8 cellular contexts compared by ENCODE assay signal in genomic region chr17:76527430-76528111, GRCh38. TPM values are rescaled to one million over a fixed set of nuclear protein-coding genes. Genes with fewer than 3 reads are reported as not detected.
DNase-seq lines count a peak whose midpoint lies in the region; ATAC-seq and TF ChIP-seq lines count a peak whose summit lies in the region.

No MANE protein-coding gene starts in this region.

- POLR2A ChIA-PET in CD4-positive, alpha-beta T cell (lab: Charles Lee) = interaction anchor here (0.6 to 1.6 kb wide), 5 partner anchors 12 to 154 kb away, joined by 3 to 6 read pairs (median 5); no protein-coding TSS in a partner anchor
- POLR2A ChIA-PET in T-cell (lab: Charles Lee) = no interaction called here
- POLR2A ChIA-PET in naive thymus-derived CD8-positive, alpha-beta T cell (lab: Charles Lee) = interaction anchor here (0.5 to 3.6 kb wide), 21 partner anchors 8 to 1259 kb away, joined by 3 to 46 read pairs (median 4); partner anchors contain the start of genes CYGB, JMJD6, METTL23 and PRCD

- H2BK12ac ChIP-seq in H9 (ENCODE audit: insufficient read length, low read depth, low read length) = no peak overlapping the region

- no peaks in the 10 kb centered on the region for H3K9me3 ChIP-seq in CD4-positive, alpha-beta T cell (ENCODE audit: control insufficient read depth, low read length)
- H3K9me3 ChIP-seq in H9 (ENCODE audit: control insufficient read depth, low read depth, low read length) (no peaks in the 10 kb centered on the region), duodenal mucosa (ENCODE audit: control insufficient read depth in 1 of 2, low read length in 2 of 2) (no peaks in the 10 kb centered on the region)

- H3K4me3 ChIP-seq in duodenal mucosa (ENCODE audit: low read depth in 1 of 2, low read length in 2 of 2) = no peak overlapping the region

- no peak overlapping the region for H3K14ac ChIP-seq in H9 (ENCODE audit: insufficient read depth, low read length)

- no peaks in the 10 kb centered on the region for H3K27me3 Mint-ChIP-seq in CD4-positive, alpha-beta T cell
- peaks cover 33% of the 10 kb centered on the region for H3K27me3 Mint-ChIP-seq in H9 (ENCODE audit: low read depth)
- no peaks in the 10 kb centered on the region for H3K27me3 Mint-ChIP-seq in T-cell
- H3K27me3 Mint-ChIP-seq in naive thymus-derived CD8-positive, alpha-beta T cell = no peaks in the 10 kb centered on the region

- DNase-seq in CD4-positive, alpha-beta T cell = peak; percentile 24 to 62 (median 46)
- peak; percentile 92 for DNase-seq in H9
- peak; percentile 38 to 81 (median 60) for DNase-seq in T-cell
- peak; percentile 50 to 83 (median 68) for DNase-seq in naive thymus-derived CD8-positive, alpha-beta T cell
- no peak for DNase-seq in NCI-H1048 (lab: John Stamatoyannopoulos, UW)
- DNase-seq in COR-L47 (lab: John Stamatoyannopoulos, UW) = no peak

- peaks cover 37% of the 10 kb centered on the region for H3K4me1 Mint-ChIP-seq in CD4-positive, alpha-beta T cell (ENCODE audit: low read depth)
- H3K4me1 Mint-ChIP-seq in H9 (peaks cover 25 to 45% of the 10 kb centered on the region in 2 experiments), T-cell (peaks cover 32 to 48% (median 35%) of the 10 kb centered on the region in 3 donors)
- peaks cover 31 to 69% (median 60%) of the 10 kb centered on the region in 4 donors for H3K4me1 Mint-ChIP-seq in naive thymus-derived CD8-positive, alpha-beta T cell

- no peaks in the 10 kb centered on the region for H3K27me3 ChIP-seq in CD4-positive, alpha-beta T cell (ENCODE audit: control insufficient read depth, insufficient read depth, low read length)
- H3K27me3 ChIP-seq in H9 (ENCODE audit: insufficient read depth, low read length) = no peaks in the 10 kb centered on the region
- H3K27me3 ChIP-seq in duodenal mucosa (ENCODE audit: control insufficient read depth in 1 of 2, insufficient read depth in 2 of 2, low read length in 2 of 2) = no peaks in the 10 kb centered on the region

- no peaks in the 10 kb centered on the region for H3K79me2 ChIP-seq in H9 (ENCODE audit: insufficient read depth, low read length)

- no peaks in the 10 kb centered on the region for H3K79me1 ChIP-seq in H9 (ENCODE audit: insufficient read depth, low read depth, low read length, poor library complexity, severe bottlenecking)

- no peak overlapping the region for H3K4ac ChIP-seq in H9 (ENCODE audit: low read depth, low read length)

- no peak overlapping the region for H2BK120ac ChIP-seq in H9 (ENCODE audit: low read depth, low read length, poor library complexity, severe bottlenecking)

- no peak overlapping the region for H2BK15ac ChIP-seq in H9 (ENCODE audit: low read depth, low read length)

- H2AK5ac ChIP-seq in H9 (ENCODE audit: insufficient read length, low read length) = no peak overlapping the region

- H2BK5ac ChIP-seq in H9 (ENCODE audit: insufficient read length, low read length) = no peak overlapping the region

- no peak overlapping the region for H3K23ac ChIP-seq in H9 (ENCODE audit: insufficient read length, low read depth, low read length)

- no peaks in the 10 kb centered on the region for H3K36me3 ChIP-seq in duodenal mucosa (ENCODE audit: control insufficient read depth in 1 of 2, insufficient read depth in 2 of 2, low read length in 2 of 2)

- no peak overlapping the region for H4K91ac ChIP-seq in H9 (ENCODE audit: insufficient read length, low read depth, low read length)

- H3K9me3 Mint-ChIP-seq in CD4-positive, alpha-beta T cell = no peaks in the 10 kb centered on the region
- H3K9me3 Mint-ChIP-seq in H9 (no peaks in the 10 kb centered on the region; a peak in 1 of 5 replicates), T-cell (no peaks in the 10 kb centered on the region)
- H3K9me3 Mint-ChIP-seq in naive thymus-derived CD8-positive, alpha-beta T cell = no peaks in the 10 kb centered on the region

- H3K36me3 Mint-ChIP-seq in CD4-positive, alpha-beta T cell (ENCODE audit: low read depth) = no peaks in the 10 kb centered on the region
- H3K36me3 Mint-ChIP-seq in H9 (ENCODE audit: insufficient read depth in 1 of 3, low read depth in 3 of 3) (no peaks in the 10 kb centered on the region), T-cell (no peaks in the 10 kb centered on the region)
- H3K36me3 Mint-ChIP-seq in naive thymus-derived CD8-positive, alpha-beta T cell = no peaks in the 10 kb centered on the region

- H4K8ac ChIP-seq in H9 (replicated peaks; ENCODE audit: insufficient read length, low read depth, low read length) = no peak overlapping the region

- peak; percentile 79 for ATAC-seq in CD4-positive, alpha-beta T cell (ENCODE audit: poor library complexity)
- ATAC-seq in T-cell (replicated peaks in 1 of 4) = peak; percentile 78 to 86 (median 85)
- peak; percentile 78 to 85 for ATAC-seq in naive thymus-derived CD8-positive, alpha-beta T cell
- no peak for ATAC-seq in HG02678 (IDR thresholded peaks at IDR 0.05; ENCODE audit: unreplicated experiment)

- CTCF ChIA-PET in CD4-positive, alpha-beta T cell (lab: Charles Lee) = interaction anchor here (1.4 to 2.0 kb wide), 2 partner anchors 97 to 153 kb away, joined by 3 to 8 read pairs; no protein-coding TSS in a partner anchor
- CTCF ChIA-PET in T-cell (lab: Charles Lee) = interaction anchor here (0.9 to 1.6 kb wide), 2 partner anchors 17 to 186 kb away, joined by 3 to 5 read pairs; no protein-coding TSS in a partner anchor

- H2BK20ac ChIP-seq in H9 (ENCODE audit: low read depth, low read length, poor library complexity, severe bottlenecking) = no peak overlapping the region

- no peak overlapping the region for H3K4me2 ChIP-seq in H9 (ENCODE audit: insufficient read depth, insufficient read length, low read length)

- no peak overlapping the region for H3T11ph ChIP-seq in H9 (ENCODE audit: low read length)

- H3K27ac ChIP-seq in CD4-positive, alpha-beta T cell (ENCODE audit: low read depth, low read length) = peak overlapping the region; percentile 29
- H3K27ac ChIP-seq in H9 (ENCODE audit: insufficient read length, low read depth, low read length) (no peak overlapping the region), duodenal mucosa (ENCODE audit: low read depth, low read length) (peak overlapping the region; percentile 73)

- intact Hi-C loops in CD4-positive, alpha-beta T cell (cut with DNase I, micrococcal nuclease) = no loop called here

- no peak overlapping the region for H3K56ac ChIP-seq in H9 (ENCODE audit: insufficient read length, low read depth, low read length)

- peaks cover 3% of the 10 kb centered on the region for H4K20me1 ChIP-seq in H9 (ENCODE audit: control insufficient read depth, insufficient read depth, insufficient read length)

- no peak overlapping the region for H3K18ac ChIP-seq in H9 (ENCODE audit: insufficient read length, low read depth, low read length)

- no peak for TF ChIP-seq CTCF in CD4-positive, alpha-beta T cell (IDR thresholded peaks at IDR 0.05)
- TF ChIP-seq CTCF in H9 (conservative IDR thresholded peaks at IDR 0.05) = peak; percentile 36; the same call in 2 of the 3 replicates

- no CpG with 5 or more reads among the region's 26 CpGs for WGBS in H9 (ENCODE audit: extremely low coverage, insufficient read length, low lambda C conversion rate)

- peaks cover 4% of the 10 kb centered on the region; the same call in 1 of the 2 replicates for H3K4me1 ChIP-seq in H9 (ENCODE audit: insufficient read depth, low read length)
- peaks cover 33 to 47% of the 10 kb centered on the region in 2 donors for H3K4me1 ChIP-seq in duodenal mucosa (ENCODE audit: control insufficient read depth in 1 of 2, insufficient read depth in 2 of 2, low read length in 2 of 2)

- H3K4me3 Mint-ChIP-seq in CD4-positive, alpha-beta T cell = peak overlapping the region; percentile 63
- no peak overlapping the region for H3K4me3 Mint-ChIP-seq in H9
- peak overlapping the region; percentile 46 to 68 (median 50) for H3K4me3 Mint-ChIP-seq in T-cell
- H3K4me3 Mint-ChIP-seq in naive thymus-derived CD8-positive, alpha-beta T cell = peak overlapping the region; percentile 72 to 89 (median 80)

- H3K27ac Mint-ChIP-seq in CD4-positive, alpha-beta T cell = peak overlapping the region; percentile 70
- H3K27ac Mint-ChIP-seq in H9 (no peak overlapping the region), T-cell (peak overlapping the region; percentile 73 to 82)
- H3K27ac Mint-ChIP-seq in naive thymus-derived CD8-positive, alpha-beta T cell = peak overlapping the region; percentile 89 to 99 (median 96)

- no peak overlapping the region for H2AFZ ChIP-seq in H9 (ENCODE audit: low read length)

- no peaks in the 10 kb centered on the region for H3K23me2 ChIP-seq in H9 (ENCODE audit: insufficient read length, low read depth, low read length, poor library complexity, severe bottlenecking)

- H4K5ac ChIP-seq in H9 (ENCODE audit: insufficient read length, low read depth, low read length) = no peak overlapping the region

- H3K9ac ChIP-seq in H9 (ENCODE audit: extremely low read depth, insufficient read length, low read length) (no peak overlapping the region), duodenal mucosa (ENCODE audit: low read depth in 1 of 2, low read length in 2 of 2) (no peak overlapping the region)

RNA-seq across cellular contexts. Expression of gene CYGB, which starts 9.9 kb away (rescaled TPM):
- not detected for total RNA-seq in CD4-positive, alpha-beta T cell
- total RNA-seq in H9 (2021) (2.4 and 2.8 TPM in 2 replicates), T-cell (under 1 TPM; 0.20 to 0.76 (median 0.65) TPM)
- 1 to 10 TPM in 1 of 2 experiments, under 1 TPM in 1; 0.52 to 2.1 TPM for total RNA-seq in naive thymus-derived CD8-positive, alpha-beta T cell
- 1 to 10 TPM in 1 of 3 donors, under 1 TPM in 2; 0.40 to 1.0 (median 0.53) TPM for polyA plus RNA-seq in naive thymus-derived CD8-positive, alpha-beta T cell

RNA-seq across cellular contexts. Expression of gene PRCD, which starts 12.3 kb away (rescaled TPM):
- not detected for total RNA-seq in CD4-positive, alpha-beta T cell
- total RNA-seq in H9 (2021) = 0.42 and 0.46 TPM in 2 replicates
- total RNA-seq in T-cell = 1 to 10 TPM in 2 of 5 donors, under 1 TPM in 3; 0.66 to 1.3 (median 0.92) TPM
- total RNA-seq in naive thymus-derived CD8-positive, alpha-beta T cell = 1 to 10 TPM; 4.0 to 5.3 TPM
- polyA plus RNA-seq in naive thymus-derived CD8-positive, alpha-beta T cell = 10 to 100 TPM in 1 of 3 donors, 1 to 10 TPM in 2; 5.0 to 11.4 (median 7.1) TPM

RNA-seq across cellular contexts. Expression of gene RHBDF2, which starts 26.3 kb away (rescaled TPM):
- 10 to 100 TPM; 22.6 to 24.9 TPM for total RNA-seq in CD4-positive, alpha-beta T cell
- total RNA-seq in H9 (2021) (17.1 and 19.7 TPM in 2 replicates), T-cell (10 to 100 TPM; 35.2 to 99.0 (median 74.0) TPM)
- 10 to 100 TPM; 59.4 to 62.4 TPM for total RNA-seq in naive thymus-derived CD8-positive, alpha-beta T cell
- polyA plus RNA-seq in naive thymus-derived CD8-positive, alpha-beta T cell = 10 to 100 TPM in 1 of 3 donors, 1 to 10 TPM in 2; 4.8 to 10.2 (median 6.2) TPM

RNA-seq across cellular contexts. Expression of gene ST6GALNAC2, which starts 58.1 kb away (rescaled TPM):
- total RNA-seq in CD4-positive, alpha-beta T cell = 1 to 10 TPM in 1 of 2 experiments, under 1 TPM in 1; 0.49 to 1.2 TPM
- total RNA-seq in H9 (2021) = 0.37 and 0.46 TPM in 2 replicates
- 1 to 10 TPM in 3 of 5 donors, under 1 TPM in 2; 0.55 to 4.7 (median 2.1) TPM for total RNA-seq in T-cell
- total RNA-seq in naive thymus-derived CD8-positive, alpha-beta T cell = under 1 TPM in 1 of 2 experiments, not detected in 1; 0.44 TPM
- polyA plus RNA-seq in naive thymus-derived CD8-positive, alpha-beta T cell = 1 to 10 TPM in 1 of 3 donors, not detected in 2; 1.1 TPM

Comparison
In these comparisons a context has a peak if more than half of its experiments do, and no peak if none do; other contexts are left out.
1. DNase-seq: peak in CD4-positive, alpha-beta T cell (10 of 10), H9 (single experiment), T-cell (34 of 34) and naive thymus-derived CD8-positive, alpha-beta T cell (10 of 10); none in NCI-H1048 (single experiment) and COR-L47 (single experiment).
2. H3K27ac Mint-ChIP-seq: peak in CD4-positive, alpha-beta T cell (single experiment), T-cell (2 of 2) and naive thymus-derived CD8-positive, alpha-beta T cell (10 of 10); none in H9 (0 of 3).
3. H3K4me3 Mint-ChIP-seq: peak in CD4-positive, alpha-beta T cell (single experiment), T-cell (3 of 3) and naive thymus-derived CD8-positive, alpha-beta T cell (10 of 10); none in H9 (0 of 2).
4. POLR2A ChIA-PET loops: an anchor here in CD4-positive, alpha-beta T cell (0.6 to 1.6 kb wide) and naive thymus-derived CD8-positive, alpha-beta T cell (0.5 to 3.6 kb wide); none called in T-cell.